Comparison of ENCODE assay signal across 1 cellular context in the genomic region with DNA sequence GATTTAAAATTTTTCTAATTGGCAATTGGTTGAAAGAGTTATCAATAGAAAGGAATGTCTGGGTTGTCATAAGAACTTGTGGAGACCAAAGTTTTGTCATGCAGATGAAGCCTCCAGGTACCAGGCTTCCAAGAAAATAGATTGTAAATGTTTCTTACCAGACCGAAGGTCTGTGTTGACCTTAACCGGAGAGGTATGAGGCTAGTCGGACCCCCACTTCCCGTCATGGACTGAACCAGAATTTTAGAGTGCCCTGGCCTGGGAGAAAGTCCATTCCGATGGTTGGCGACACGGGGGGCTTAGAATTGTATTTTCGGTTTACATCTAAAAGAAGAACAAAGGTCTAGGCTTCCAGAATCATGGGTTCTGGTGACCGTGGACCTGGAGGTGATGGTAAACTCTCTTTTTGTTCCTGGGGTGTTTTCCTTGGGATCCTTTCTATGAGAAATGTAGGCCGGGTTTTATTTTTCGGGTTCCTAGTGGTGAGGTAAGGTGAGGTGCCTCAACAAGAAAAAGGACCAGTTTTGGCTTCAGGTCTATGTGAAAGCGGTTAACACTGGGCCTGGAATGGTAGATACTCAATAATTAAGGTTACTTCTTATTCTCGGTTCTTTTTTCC.
A peak's percentile ranks its signal among the peaks of the same experiment; 100 is the strongest.
TF ChIP-seq lines count a peak whose summit lies in the region.

No MANE protein-coding gene starts in this region.

TF ChIP-seq in K562, 482 proteins besides CTCF, POLR2A, EP300 and RAD21 (continued from another document):
- TF ChIP-seq JUN (IDR thresholded peaks at IDR 0.05; ENCODE audit: borderline replicate concordance, low read depth, low read length) = no peak
- TF ChIP-seq JUN (CRISPR knock-in tag; IDR thresholded peaks at IDR 0.05; ENCODE audit: borderline replicate concordance) = no peak
- no peak for TF ChIP-seq ZNF121 (CRISPR knock-in tag; conservative IDR thresholded peaks at IDR 0.05)
- 0 out of 2 replicates have a peak, but pooled peaks have one; percentile 11 for TF ChIP-seq CC2D1A (IDR thresholded peaks at IDR 0.05)
- no peak for TF ChIP-seq KAT8 (IDR thresholded peaks at IDR 0.05; ENCODE audit: low read depth)
- no peak for TF ChIP-seq PRDM10 (IDR thresholded peaks at IDR 0.05; ENCODE audit: partially characterized antibody)
- TF ChIP-seq SLC30A9 (CRISPR knock-in tag; IDR thresholded peaks at IDR 0.05) = no peak
- no peak for TF ChIP-seq SIRT6 (IDR thresholded peaks at IDR 0.05; ENCODE audit: low read depth, low read length)
- TF ChIP-seq, protein P1, sequence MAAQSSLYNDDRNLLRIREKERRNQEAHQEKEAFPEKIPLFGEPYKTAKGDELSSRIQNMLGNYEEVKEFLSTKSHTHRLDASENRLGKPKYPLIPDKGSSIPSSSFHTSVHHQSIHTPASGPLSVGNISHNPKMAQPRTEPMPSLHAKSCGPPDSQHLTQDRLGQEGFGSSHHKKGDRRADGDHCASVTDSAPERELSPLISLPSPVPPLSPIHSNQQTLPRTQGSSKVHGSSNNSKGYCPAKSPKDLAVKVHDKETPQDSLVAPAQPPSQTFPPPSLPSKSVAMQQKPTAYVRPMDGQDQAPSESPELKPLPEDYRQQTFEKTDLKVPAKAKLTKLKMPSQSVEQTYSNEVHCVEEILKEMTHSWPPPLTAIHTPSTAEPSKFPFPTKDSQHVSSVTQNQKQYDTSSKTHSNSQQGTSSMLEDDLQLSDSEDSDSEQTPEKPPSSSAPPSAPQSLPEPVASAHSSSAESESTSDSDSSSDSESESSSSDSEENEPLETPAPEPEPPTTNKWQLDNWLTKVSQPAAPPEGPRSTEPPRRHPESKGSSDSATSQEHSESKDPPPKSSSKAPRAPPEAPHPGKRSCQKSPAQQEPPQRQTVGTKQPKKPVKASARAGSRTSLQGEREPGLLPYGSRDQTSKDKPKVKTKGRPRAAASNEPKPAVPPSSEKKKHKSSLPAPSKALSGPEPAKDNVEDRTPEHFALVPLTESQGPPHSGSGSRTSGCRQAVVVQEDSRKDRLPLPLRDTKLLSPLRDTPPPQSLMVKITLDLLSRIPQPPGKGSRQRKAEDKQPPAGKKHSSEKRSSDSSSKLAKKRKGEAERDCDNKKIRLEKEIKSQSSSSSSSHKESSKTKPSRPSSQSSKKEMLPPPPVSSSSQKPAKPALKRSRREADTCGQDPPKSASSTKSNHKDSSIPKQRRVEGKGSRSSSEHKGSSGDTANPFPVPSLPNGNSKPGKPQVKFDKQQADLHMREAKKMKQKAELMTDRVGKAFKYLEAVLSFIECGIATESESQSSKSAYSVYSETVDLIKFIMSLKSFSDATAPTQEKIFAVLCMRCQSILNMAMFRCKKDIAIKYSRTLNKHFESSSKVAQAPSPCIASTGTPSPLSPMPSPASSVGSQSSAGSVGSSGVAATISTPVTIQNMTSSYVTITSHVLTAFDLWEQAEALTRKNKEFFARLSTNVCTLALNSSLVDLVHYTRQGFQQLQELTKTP (IDR thresholded peaks at IDR 0.05; ENCODE audit: low read depth in 1 of 2, partially characterized antibody in 2 of 2) = peak in 1 of 2 experiments; percentile 23
